ENCODE assay signal across 8 cellular contexts in the genomic region with DNA sequence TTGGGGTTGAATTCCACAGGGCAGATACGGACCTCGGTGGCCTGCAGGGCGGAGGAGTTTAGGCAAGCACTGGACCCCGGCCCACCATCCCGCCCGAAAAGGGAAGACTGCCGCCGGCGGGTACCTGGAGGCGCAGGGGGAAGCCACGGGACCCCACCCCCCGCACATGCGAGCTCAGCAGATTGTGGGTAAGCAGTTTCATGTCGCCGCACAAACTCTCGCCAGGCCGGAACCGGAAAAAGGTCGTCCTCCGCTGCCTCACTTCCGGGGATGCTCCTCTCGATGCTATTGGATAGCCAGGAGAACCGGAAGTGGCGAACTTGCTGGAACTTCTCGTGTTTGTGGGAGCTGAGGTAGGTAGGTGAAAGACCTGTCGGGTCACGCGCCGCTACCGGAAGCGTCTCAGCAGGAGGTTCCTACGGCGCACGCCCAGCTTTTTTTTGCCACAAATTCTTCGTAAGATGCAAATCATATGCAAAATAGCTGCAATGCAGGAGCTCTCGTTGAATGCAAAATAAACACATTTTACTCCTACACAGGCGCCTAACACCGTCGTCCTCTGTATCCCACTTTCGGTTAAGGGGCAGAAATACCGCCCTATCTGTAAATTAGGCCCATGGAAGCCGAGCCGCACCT. TPM values are rescaled to one million over a fixed set of nuclear protein-coding genes. Genes with fewer than 3 reads are reported as not detected.
DNase-seq lines count a peak whose midpoint lies in the region; ATAC-seq, FAIRE-seq and TF ChIP-seq lines count a peak whose summit lies in the region.

A gene (minus strand): TSS at position 235 of the 636 bp plus-strand sequence. CDS start 33 bp downstream, at position 202.

- H3K27ac ChIP-seq in KOPT-K1 (ENCODE audit: low read depth, low read length, poor library complexity, severe bottlenecking) (peak within 1 kb of the TSS; percentile 80), esophagus muscularis mucosa (replicated peaks in 1 of 4) (peak within 1 kb of the TSS; percentile 94 to 99 (median 96))

- no peak for TF ChIP-seq CTCF in esophagus muscularis mucosa (IDR thresholded peaks at IDR 0.05)

- no peaks in the 10 kb centered on the region for H3K27me3 Mint-ChIP-seq in activated T-cell treated with anti-CD3 and anti-CD28 coated beads, Interleukin-2, amount 50 U/mL, for 72 hours (ENCODE audit: low read depth)

- H3K9me3 ChIP-seq in KOPT-K1 (ENCODE audit: insufficient read depth, low read length, poor library complexity, severe bottlenecking) (no peaks in the 10 kb centered on the region), esophagus muscularis mucosa (no peaks in the 10 kb centered on the region)

- FAIRE-seq in RCC 7860 (lab: Jason Lieb, UNC), result peak; percentile 88

- peak; percentile 57 for ATAC-seq in GM21723 (IDR thresholded peaks at IDR 0.05; ENCODE audit: unreplicated experiment)
- ATAC-seq in activated T-cell treated with anti-CD3 and anti-CD28 coated beads, Interleukin-2, amount 50 U/mL, for 72 hours (replicated peaks in 1 of 2), result peak; percentile 79 to 84
- ATAC-seq in stimulated activated effector memory CD8-positive, alpha-beta T cell treated with anti-CD3 and anti-CD28 coated beads, Interleukin-12 subunit alpha, Interleukin-12 subunit beta, amount 100 ng/mL, for 72 hours, result peak; percentile 81

- peak; percentile 77 for TF ChIP-seq POLR2A in esophagus muscularis mucosa (IDR thresholded peaks at IDR 0.05; ENCODE audit: low read depth)

- under 1% methylated on average over 39 of the region's 43 CpGs for WGBS in esophagus muscularis mucosa

- H3K36me3 Mint-ChIP-seq in activated T-cell treated with anti-CD3 and anti-CD28 coated beads, Interleukin-2, amount 50 U/mL, for 72 hours (ENCODE audit: insufficient read depth in 2 of 2), result peaks cover 9% of the 10 kb centered on the region in 2 donors
- H3K36me3 Mint-ChIP-seq in stimulated activated effector memory CD8-positive, alpha-beta T cell treated with anti-CD3 and anti-CD28 coated beads, Interleukin-12 subunit alpha, Interleukin-12 subunit beta, amount 100 ng/mL, for 72 hours, result peaks cover 82% of the 10 kb centered on the region

- intact Hi-C loops in esophagus muscularis mucosa (cut with DNase I), result no loop called here

- H3K36me3 ChIP-seq in KOPT-K1 (ENCODE audit: insufficient read depth, low read length) (peaks cover 56% of the 10 kb centered on the region), esophagus muscularis mucosa (peaks cover 18 to 55% (median 53%) of the 10 kb centered on the region in 4 donors)

- TF ChIP-seq EP300 in esophagus muscularis mucosa (IDR thresholded peaks at IDR 0.05), result peak; percentile 53

- no peaks in the 10 kb centered on the region for H3K9me3 Mint-ChIP-seq in activated T-cell treated with anti-CD3 and anti-CD28 coated beads, Interleukin-2, amount 50 U/mL, for 72 hours
- no peaks in the 10 kb centered on the region for H3K9me3 Mint-ChIP-seq in stimulated activated effector memory CD8-positive, alpha-beta T cell treated with anti-CD3 and anti-CD28 coated beads, Interleukin-12 subunit alpha, Interleukin-12 subunit beta, amount 100 ng/mL, for 72 hours

- peak within 1 kb of the TSS; percentile 79 to 95 (median 82) for H3K4me3 ChIP-seq in esophagus muscularis mucosa

- H3K4me1 Mint-ChIP-seq in activated T-cell treated with anti-CD3 and anti-CD28 coated beads, Interleukin-2, amount 50 U/mL, for 72 hours (ENCODE audit: low read depth), result peaks cover 68% of the 10 kb centered on the region
- peaks cover 69% of the 10 kb centered on the region for H3K4me1 Mint-ChIP-seq in stimulated activated effector memory CD8-positive, alpha-beta T cell treated with anti-CD3 and anti-CD28 coated beads, Interleukin-12 subunit alpha, Interleukin-12 subunit beta, amount 100 ng/mL, for 72 hours

- peak within 1 kb of the TSS; percentile 88 to 92 for H3K4me3 Mint-ChIP-seq in activated T-cell treated with anti-CD3 and anti-CD28 coated beads, Interleukin-2, amount 50 U/mL, for 72 hours
- H3K4me3 Mint-ChIP-seq in stimulated activated effector memory CD8-positive, alpha-beta T cell treated with anti-CD3 and anti-CD28 coated beads, Interleukin-12 subunit alpha, Interleukin-12 subunit beta, amount 100 ng/mL, for 72 hours, result peak within 1 kb of the TSS; percentile 97

- DNase-seq in DMS53 (lab: John Stamatoyannopoulos, UW) (peak; percentile 100), RCC 7860 (ENCODE audit: low spot score) (peak; percentile 97), esophagus muscularis mucosa (ENCODE audit: extremely low spot score) (peak; percentile 99), myocyte (ENCODE audit: low read depth) (peak; percentile 99)
- peak; percentile 94 to 98 for DNase-seq in activated T-cell treated with anti-CD3 and anti-CD28 coated beads, Interleukin-2, amount 50 U/mL, for 72 hours
- peak; percentile 80 to 97 for DNase-seq in stimulated activated effector memory CD8-positive, alpha-beta T cell treated with anti-CD3 and anti-CD28 coated beads, Interleukin-12 subunit alpha, Interleukin-12 subunit beta, amount 100 ng/mL, for 72 hours (ENCODE audit: low spot score in 2 of 2)

- peak within 1 kb of the TSS; percentile 98 for H3K27ac Mint-ChIP-seq in activated T-cell treated with anti-CD3 and anti-CD28 coated beads, Interleukin-2, amount 50 U/mL, for 72 hours
- H3K27ac Mint-ChIP-seq in stimulated activated effector memory CD8-positive, alpha-beta T cell treated with anti-CD3 and anti-CD28 coated beads, Interleukin-12 subunit alpha, Interleukin-12 subunit beta, amount 100 ng/mL, for 72 hours, result peak within 1 kb of the TSS; percentile 98

- peaks cover 25 to 56% (median 40%) of the 10 kb centered on the region in 4 donors for H3K4me1 ChIP-seq in esophagus muscularis mucosa

- H3K27me3 ChIP-seq in esophagus muscularis mucosa, result no peaks in the 10 kb centered on the region

RNA-seq across cellular contexts. Expression of the gene that starts here (rescaled TPM):
- 100 to 1,000 TPM; 145 to 154 TPM for total RNA-seq in activated T-cell treated with anti-CD3 and anti-CD28 coated beads, Interleukin-2, amount 50 U/mL, for 72 hours
- total RNA-seq in esophagus muscularis mucosa (100 to 1,000 TPM; 202 to 281 (median 212) TPM), myocyte (224 and 231 TPM in 2 replicates)
- polyA plus RNA-seq in myocyte (2012), result 324 TPM

Comparison
In these comparisons a context has a peak if more than half of its experiments do, and no peak if none do; other contexts are left out.
1. Peak in every context shown above with its lines: DNase-seq, ATAC-seq, H3K4me3 ChIP-seq and H3K27ac ChIP-seq.